1 cellular context compared by ENCODE assay signal in the genomic region with DNA sequence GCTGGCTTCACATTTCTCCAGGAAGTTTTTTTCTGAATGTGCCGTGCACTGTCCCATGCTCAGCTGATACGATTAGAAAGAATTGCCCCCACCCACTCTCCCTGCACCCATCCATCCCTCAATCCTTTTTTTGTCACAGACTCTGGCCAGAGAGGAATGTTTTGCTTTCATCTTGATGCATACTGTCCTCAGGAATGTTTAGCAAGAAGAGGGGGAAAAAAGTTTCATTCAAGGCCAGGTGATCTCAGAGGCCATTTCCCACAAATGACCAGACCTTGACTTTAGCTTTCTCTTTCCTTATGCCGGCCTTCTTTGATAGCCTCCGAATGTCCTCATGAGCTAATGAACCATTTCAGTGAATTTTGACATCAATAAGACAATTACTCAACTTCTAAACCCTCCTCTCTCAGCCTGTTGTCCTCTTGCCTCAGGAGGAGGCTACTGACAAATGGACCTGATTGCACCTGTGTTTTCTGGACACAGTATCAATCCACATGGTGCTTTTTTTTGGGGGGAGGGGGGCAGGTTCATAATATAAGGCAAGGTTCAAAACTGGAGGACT.
TF ChIP-seq lines count a peak whose summit lies in the region.

No MANE protein-coding gene starts in this region.

TF ChIP-seq in HepG2, 621 proteins besides CTCF, POLR2A, EP300 and RAD21 (continued from another document and continues in another):
- TF ChIP-seq SPEN (CRISPR knock-in tag; IDR thresholded peaks at IDR 0.05; ENCODE audit: low read depth) (peak; percentile 49; the same call in 1 of the 2 replicates), ZNF782 (CRISPR knock-in tag; IDR thresholded peaks at IDR 0.05; ENCODE audit: borderline replicate concordance) (no peak), SIX1 (CRISPR knock-in tag; IDR thresholded peaks at IDR 0.05; ENCODE audit: borderline replicate concordance) (peak; percentile 52; the same call in 1 of the 2 replicates), SP4 (CRISPR knock-in tag; IDR thresholded peaks at IDR 0.05) (no peak), CBFB (CRISPR knock-in tag; IDR thresholded peaks at IDR 0.05) (no peak), IRX3 (CRISPR knock-in tag; IDR thresholded peaks at IDR 0.05; ENCODE audit: borderline replicate concordance, low read depth) (no peak), HNRNPH1 (optimal IDR thresholded peaks at IDR 0.05; ENCODE audit: low read depth, low read length) (no peak), TBL1XR1 (IDR thresholded peaks at IDR 0.05; ENCODE audit: borderline replicate concordance, low read length, partially characterized antibody) (peak; percentile 72), MIXL1 (CRISPR knock-in tag; IDR thresholded peaks at IDR 0.05) (peak; percentile 58; the same call in 1 of the 2 replicates), IKZF4 (CRISPR knock-in tag; IDR thresholded peaks at IDR 0.05; ENCODE audit: borderline replicate concordance, low read depth, not compliant biosample characterization) (no peak), NAIF1 (CRISPR knock-in tag; IDR thresholded peaks at IDR 0.05; ENCODE audit: borderline replicate concordance) (no peak), TSC22D2 (CRISPR knock-in tag; IDR thresholded peaks at IDR 0.05; ENCODE audit: borderline replicate concordance) (0 out of 2 replicates have a peak, but pooled peaks have one; percentile 45), ZFP62 (CRISPR knock-in tag; IDR thresholded peaks at IDR 0.05) (no peak), ESRRA (CRISPR knock-in tag; IDR thresholded peaks at IDR 0.05; ENCODE audit: low read depth) (no peak), ZNF225 (CRISPR knock-in tag; IDR thresholded peaks at IDR 0.05) (no peak), SYNCRIP (IDR thresholded peaks at IDR 0.05; ENCODE audit: insufficient read depth, low read depth, low read length) (no peak), ZFY (CRISPR knock-in tag; IDR thresholded peaks at IDR 0.05) (no peak), ZBTB20 (CRISPR knock-in tag; IDR thresholded peaks at IDR 0.05; ENCODE audit: borderline replicate concordance, low read depth) (peak; percentile 90), ZBTB3 (CRISPR knock-in tag; IDR thresholded peaks at IDR 0.05; ENCODE audit: borderline replicate concordance, low read depth) (no peak), NFYB (CRISPR knock-in tag; IDR thresholded peaks at IDR 0.05) (no peak), AGO1 (IDR thresholded peaks at IDR 0.05; ENCODE audit: low read depth, low read length, poor library complexity, severe bottlenecking) (no peak), CREM (IDR thresholded peaks at IDR 0.05) (peak; percentile 93), CREM (CRISPR knock-in tag; IDR thresholded peaks at IDR 0.05) (no peak), TBP (CRISPR knock-in tag; IDR thresholded peaks at IDR 0.05) (no peak), ATAD3A (CRISPR knock-in tag; IDR thresholded peaks at IDR 0.05) (no peak), ZNF496 (CRISPR knock-in tag; IDR thresholded peaks at IDR 0.05; ENCODE audit: insufficient replicate concordance) (no peak), GATA4 (IDR thresholded peaks at IDR 0.05; ENCODE audit: borderline replicate concordance, low read depth) (peak; percentile 84; the same call in 1 of the 2 replicates), DMAP1 (CRISPR knock-in tag; IDR thresholded peaks at IDR 0.05) (0 out of 2 replicates have a peak, but pooled peaks have one; percentile 60), TEAD2 (CRISPR knock-in tag; IDR thresholded peaks at IDR 0.05) (no peak), RBAK (CRISPR knock-in tag; IDR thresholded peaks at IDR 0.05) (no peak), SOX6 (IDR thresholded peaks at IDR 0.05) (no peak), SOX6 (CRISPR knock-in tag; IDR thresholded peaks at IDR 0.05) (peak; percentile 91), ZSCAN25 (CRISPR knock-in tag; IDR thresholded peaks at IDR 0.05) (no peak), ZNF572 (CRISPR knock-in tag; IDR thresholded peaks at IDR 0.05) (no peak), ZNF234 (CRISPR knock-in tag; conservative IDR thresholded peaks at IDR 0.05) (no peak), ZNF746 (CRISPR knock-in tag; IDR thresholded peaks at IDR 0.05) (no peak), PCBP2 (optimal IDR thresholded peaks at IDR 0.05; ENCODE audit: low read depth, low read length, poor library complexity, severe bottlenecking) (no peak), FOXO1 (CRISPR knock-in tag; IDR thresholded peaks at IDR 0.05) (peak; percentile 88), SMARCC2 (IDR thresholded peaks at IDR 0.05) (no peak), ZFP41 (CRISPR knock-in tag; IDR thresholded peaks at IDR 0.05; ENCODE audit: borderline replicate concordance) (no peak), ZNF263 (CRISPR knock-in tag; IDR thresholded peaks at IDR 0.05) (no peak), GABPB1 (CRISPR knock-in tag; IDR thresholded peaks at IDR 0.05) (peak; percentile 35; the same call in 1 of the 2 replicates), SMYD3 (CRISPR knock-in tag; IDR thresholded peaks at IDR 0.05) (no peak), KDM2A (CRISPR knock-in tag; IDR thresholded peaks at IDR 0.05; ENCODE audit: borderline replicate concordance, low read depth) (no peak), ZNF260 (CRISPR knock-in tag; IDR thresholded peaks at IDR 0.05; ENCODE audit: borderline replicate concordance, low read depth) (no peak), ZKSCAN8 (CRISPR knock-in tag; IDR thresholded peaks at IDR 0.05; ENCODE audit: borderline replicate concordance) (peak; percentile 89; the same call in 1 of the 2 replicates), AHR (CRISPR knock-in tag; IDR thresholded peaks at IDR 0.05) (no peak), ETV6 (CRISPR knock-in tag; conservative IDR thresholded peaks at IDR 0.05) (peak; percentile 81; the same call in 1 of the 2 replicates), ZSCAN29 (CRISPR knock-in tag; conservative IDR thresholded peaks at IDR 0.05) (no peak), RFX5 (IDR thresholded peaks at IDR 0.05; ENCODE audit: low read depth, low read length) (no peak), MED13 (CRISPR knock-in tag; IDR thresholded peaks at IDR 0.05) (peak; percentile 60; the same call in 1 of the 2 replicates), ASH2L (IDR thresholded peaks at IDR 0.05; ENCODE audit: insufficient read length, low read depth, low read length) (peak; percentile 80)
- TF ChIP-seq, protein P1, sequence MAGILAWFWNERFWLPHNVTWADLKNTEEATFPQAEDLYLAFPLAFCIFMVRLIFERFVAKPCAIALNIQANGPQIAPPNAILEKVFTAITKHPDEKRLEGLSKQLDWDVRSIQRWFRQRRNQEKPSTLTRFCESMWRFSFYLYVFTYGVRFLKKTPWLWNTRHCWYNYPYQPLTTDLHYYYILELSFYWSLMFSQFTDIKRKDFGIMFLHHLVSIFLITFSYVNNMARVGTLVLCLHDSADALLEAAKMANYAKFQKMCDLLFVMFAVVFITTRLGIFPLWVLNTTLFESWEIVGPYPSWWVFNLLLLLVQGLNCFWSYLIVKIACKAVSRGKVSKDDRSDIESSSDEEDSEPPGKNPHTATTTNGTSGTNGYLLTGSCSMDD (CRISPR knock-in tag; IDR thresholded peaks at IDR 0.05): no peak
- TF ChIP-seq, protein P2, sequence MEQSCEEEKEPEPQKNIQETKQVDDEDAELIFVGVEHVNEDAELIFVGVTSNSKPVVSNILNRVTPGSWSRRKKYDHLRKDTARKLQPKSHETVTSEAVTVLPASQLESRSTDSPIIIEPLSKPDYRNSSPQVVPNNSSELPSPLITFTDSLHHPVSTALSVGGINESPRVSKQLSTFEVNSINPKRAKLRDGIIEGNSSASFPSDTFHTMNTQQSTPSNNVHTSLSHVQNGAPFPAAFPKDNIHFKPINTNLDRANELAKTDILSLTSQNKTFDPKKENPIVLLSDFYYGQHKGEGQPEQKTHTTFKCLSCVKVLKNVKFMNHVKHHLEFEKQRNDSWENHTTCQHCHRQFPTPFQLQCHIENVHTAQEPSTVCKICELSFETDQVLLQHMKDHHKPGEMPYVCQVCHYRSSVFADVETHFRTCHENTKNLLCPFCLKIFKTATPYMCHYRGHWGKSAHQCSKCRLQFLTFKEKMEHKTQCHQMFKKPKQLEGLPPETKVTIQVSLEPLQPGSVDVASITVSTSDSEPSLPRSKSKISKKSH (CRISPR knock-in tag; IDR thresholded peaks at IDR 0.05; ENCODE audit: borderline replicate concordance): no peak
- TF ChIP-seq, protein P3, sequence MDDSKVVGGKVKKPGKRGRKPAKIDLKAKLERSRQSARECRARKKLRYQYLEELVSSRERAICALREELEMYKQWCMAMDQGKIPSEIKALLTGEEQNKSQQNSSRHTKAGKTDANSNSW (CRISPR knock-in tag; IDR thresholded peaks at IDR 0.05; ENCODE audit: borderline replicate concordance): no peak
- TF ChIP-seq, protein P4, sequence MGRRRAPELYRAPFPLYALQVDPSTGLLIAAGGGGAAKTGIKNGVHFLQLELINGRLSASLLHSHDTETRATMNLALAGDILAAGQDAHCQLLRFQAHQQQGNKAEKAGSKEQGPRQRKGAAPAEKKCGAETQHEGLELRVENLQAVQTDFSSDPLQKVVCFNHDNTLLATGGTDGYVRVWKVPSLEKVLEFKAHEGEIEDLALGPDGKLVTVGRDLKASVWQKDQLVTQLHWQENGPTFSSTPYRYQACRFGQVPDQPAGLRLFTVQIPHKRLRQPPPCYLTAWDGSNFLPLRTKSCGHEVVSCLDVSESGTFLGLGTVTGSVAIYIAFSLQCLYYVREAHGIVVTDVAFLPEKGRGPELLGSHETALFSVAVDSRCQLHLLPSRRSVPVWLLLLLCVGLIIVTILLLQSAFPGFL (CRISPR knock-in tag; IDR thresholded peaks at IDR 0.05): no peak
- TF ChIP-seq, protein P5, sequence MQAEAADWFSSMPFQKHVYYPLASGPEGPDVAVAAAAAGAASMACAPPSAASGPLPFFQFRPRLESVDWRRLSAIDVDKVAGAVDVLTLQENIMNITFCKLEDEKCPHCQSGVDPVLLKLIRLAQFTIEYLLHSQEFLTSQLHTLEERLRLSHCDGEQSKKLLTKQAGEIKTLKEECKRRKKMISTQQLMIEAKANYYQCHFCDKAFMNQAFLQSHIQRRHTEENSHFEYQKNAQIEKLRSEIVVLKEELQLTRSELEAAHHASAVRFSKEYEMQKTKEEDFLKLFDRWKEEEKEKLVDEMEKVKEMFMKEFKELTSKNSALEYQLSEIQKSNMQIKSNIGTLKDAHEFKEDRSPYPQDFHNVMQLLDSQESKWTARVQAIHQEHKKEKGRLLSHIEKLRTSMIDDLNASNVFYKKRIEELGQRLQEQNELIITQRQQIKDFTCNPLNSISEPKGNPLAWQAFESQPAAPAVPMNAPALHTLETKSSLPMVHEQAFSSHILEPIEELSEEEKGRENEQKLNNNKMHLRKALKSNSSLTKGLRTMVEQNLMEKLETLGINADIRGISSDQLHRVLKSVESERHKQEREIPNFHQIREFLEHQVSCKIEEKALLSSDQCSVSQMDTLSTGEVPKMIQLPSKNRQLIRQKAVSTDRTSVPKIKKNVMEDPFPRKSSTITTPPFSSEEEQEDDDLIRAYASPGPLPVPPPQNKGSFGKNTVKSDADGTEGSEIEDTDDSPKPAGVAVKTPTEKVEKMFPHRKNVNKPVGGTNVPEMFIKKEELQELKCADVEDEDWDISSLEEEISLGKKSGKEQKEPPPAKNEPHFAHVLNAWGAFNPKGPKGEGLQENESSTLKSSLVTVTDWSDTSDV (CRISPR knock-in tag; IDR thresholded peaks at IDR 0.05): no peak
- TF ChIP-seq, protein P6, sequence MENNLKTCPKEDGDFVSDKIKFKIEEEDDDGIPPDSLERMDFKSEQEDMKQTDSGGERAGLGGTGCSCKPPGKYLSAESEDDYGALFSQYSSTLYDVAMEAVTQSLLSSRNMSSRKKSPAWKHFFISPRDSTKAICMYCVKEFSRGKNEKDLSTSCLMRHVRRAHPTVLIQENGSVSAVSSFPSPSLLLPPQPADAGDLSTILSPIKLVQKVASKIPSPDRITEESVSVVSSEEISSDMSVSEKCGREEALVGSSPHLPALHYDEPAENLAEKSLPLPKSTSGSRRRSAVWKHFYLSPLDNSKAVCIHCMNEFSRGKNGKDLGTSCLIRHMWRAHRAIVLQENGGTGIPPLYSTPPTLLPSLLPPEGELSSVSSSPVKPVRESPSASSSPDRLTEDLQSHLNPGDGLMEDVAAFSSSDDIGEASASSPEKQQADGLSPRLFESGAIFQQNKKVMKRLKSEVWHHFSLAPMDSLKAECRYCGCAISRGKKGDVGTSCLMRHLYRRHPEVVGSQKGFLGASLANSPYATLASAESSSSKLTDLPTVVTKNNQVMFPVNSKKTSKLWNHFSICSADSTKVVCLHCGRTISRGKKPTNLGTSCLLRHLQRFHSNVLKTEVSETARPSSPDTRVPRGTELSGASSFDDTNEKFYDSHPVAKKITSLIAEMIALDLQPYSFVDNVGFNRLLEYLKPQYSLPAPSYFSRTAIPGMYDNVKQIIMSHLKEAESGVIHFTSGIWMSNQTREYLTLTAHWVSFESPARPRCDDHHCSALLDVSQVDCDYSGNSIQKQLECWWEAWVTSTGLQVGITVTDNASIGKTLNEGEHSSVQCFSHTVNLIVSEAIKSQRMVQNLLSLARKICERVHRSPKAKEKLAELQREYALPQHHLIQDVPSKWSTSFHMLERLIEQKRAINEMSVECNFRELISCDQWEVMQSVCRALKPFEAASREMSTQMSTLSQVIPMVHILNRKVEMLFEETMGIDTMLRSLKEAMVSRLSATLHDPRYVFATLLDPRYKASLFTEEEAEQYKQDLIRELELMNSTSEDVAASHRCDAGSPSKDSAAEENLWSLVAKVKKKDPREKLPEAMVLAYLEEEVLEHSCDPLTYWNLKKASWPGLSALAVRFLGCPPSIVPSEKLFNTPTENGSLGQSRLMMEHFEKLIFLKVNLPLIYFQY (CRISPR knock-in tag; IDR thresholded peaks at IDR 0.05; ENCODE audit: borderline replicate concordance): peak; percentile 29; the same call in 1 of the 2 replicates
- TF ChIP-seq, protein P7, sequence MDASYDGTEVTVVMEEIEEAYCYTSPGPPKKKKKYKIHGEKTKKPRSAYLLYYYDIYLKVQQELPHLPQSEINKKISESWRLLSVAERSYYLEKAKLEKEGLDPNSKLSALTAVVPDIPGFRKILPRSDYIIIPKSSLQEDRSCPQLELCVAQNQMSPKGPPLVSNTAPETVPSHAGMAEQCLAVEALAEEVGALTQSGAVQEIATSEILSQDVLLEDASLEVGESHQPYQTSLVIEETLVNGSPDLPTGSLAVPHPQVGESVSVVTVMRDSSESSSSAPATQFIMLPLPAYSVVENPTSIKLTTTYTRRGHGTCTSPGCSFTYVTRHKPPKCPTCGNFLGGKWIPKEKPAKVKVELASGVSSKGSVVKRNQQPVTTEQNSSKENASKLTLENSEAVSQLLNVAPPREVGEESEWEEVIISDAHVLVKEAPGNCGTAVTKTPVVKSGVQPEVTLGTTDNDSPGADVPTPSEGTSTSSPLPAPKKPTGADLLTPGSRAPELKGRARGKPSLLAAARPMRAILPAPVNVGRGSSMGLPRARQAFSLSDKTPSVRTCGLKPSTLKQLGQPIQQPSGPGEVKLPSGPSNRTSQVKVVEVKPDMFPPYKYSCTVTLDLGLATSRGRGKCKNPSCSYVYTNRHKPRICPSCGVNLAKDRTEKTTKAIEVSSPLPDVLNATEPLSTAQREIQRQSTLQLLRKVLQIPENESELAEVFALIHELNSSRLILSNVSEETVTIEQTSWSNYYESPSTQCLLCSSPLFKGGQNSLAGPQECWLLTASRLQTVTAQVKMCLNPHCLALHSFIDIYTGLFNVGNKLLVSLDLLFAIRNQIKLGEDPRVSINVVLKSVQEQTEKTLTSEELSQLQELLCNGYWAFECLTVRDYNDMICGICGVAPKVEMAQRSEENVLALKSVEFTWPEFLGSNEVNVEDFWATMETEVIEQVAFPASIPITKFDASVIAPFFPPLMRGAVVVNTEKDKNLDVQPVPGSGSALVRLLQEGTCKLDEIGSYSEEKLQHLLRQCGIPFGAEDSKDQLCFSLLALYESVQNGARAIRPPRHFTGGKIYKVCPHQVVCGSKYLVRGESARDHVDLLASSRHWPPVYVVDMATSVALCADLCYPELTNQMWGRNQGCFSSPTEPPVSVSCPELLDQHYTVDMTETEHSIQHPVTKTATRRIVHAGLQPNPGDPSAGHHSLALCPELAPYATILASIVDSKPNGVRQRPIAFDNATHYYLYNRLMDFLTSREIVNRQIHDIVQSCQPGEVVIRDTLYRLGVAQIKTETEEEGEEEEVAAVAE (CRISPR knock-in tag; IDR thresholded peaks at IDR 0.05; ENCODE audit: borderline replicate concordance): no peak
